ENCODE assay signal across 22 cellular contexts in the genomic region with DNA sequence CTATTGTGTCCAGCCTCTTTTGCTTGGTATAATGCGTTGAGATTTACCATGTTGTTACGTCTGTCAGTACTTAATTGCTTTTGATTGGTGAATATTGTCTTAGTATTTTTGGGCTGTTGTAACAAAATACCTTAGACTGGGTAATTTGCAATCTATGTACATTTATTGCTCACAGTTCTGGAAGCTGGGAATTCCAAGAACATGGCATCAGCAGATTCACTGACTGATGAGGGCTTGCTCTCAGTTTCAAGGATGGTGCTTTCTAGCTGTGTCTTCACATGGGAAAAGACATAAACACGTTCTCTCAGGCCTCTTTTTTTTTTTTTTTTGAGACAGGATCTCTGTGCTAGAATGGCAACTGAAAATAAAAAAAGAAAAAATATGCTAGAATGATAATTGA.
"Had no signal": no experiment of that assay in that cellular context is flagged by ENCODE, and none has a peak within 500 bp of the region (broad histone marks: within the 10 kb centered on the region; RNA-seq: fewer than 3 reads in every experiment).

No MANE protein-coding gene starts in this region.

- H3K4me3 ChIP-seq: gastrocnemius medialis, heart right ventricle, mucosa of descending colon, psoas muscle, right lobe of liver, suprapubic skin, thyroid gland, upper lobe of left lung, uterus had no signal

- DNase-seq: effector memory CD4-positive, alpha-beta T cell; gastrocnemius medialis; heart right ventricle; hypothalamus; kidney glomerular epithelial cell; mammary epithelial cell; mucosa of descending colon; naive thymus-derived CD8-positive, alpha-beta T cell; psoas muscle; retina; right lobe of liver; stimulated activated CD4-positive, alpha-beta T cell treated with anti-CD3 and anti-CD28 coated beads, Interleukin-4, amount 100 ng/mL, for 1 hour; stimulated activated CD8-positive, alpha-beta memory T cell treated with anti-CD3 and anti-CD28 coated beads, Interleukin-4, amount 100 ng/mL, for 48 hours; stimulated activated naive CD8-positive, alpha-beta T cell treated with anti-CD3 and anti-CD28 coated beads, Interleukin-15, Interleukin-2, amounts not matched to agents 100 U/mL and 50 U/mL, for 24 hours; thyroid gland; upper lobe of left lung; uterus had no signal

- H3K9me3 ChIP-seq: gastrocnemius medialis, heart right ventricle, mucosa of descending colon, neutrophil, psoas muscle, right lobe of liver, suprapubic skin, thyroid gland, upper lobe of left lung, uterus had no signal

- H3K27ac ChIP-seq: gastrocnemius medialis, heart right ventricle, neutrophil, psoas muscle, right lobe of liver, suprapubic skin, thyroid gland, upper lobe of left lung, uterus had no signal

- H3K36me3 ChIP-seq: gastrocnemius medialis, heart right ventricle, neutrophil, right lobe of liver, suprapubic skin, thyroid gland, upper lobe of left lung, uterus had no signal

- H3K4me1 ChIP-seq: right lobe of liver, uterus had no signal

- H3K27me3 ChIP-seq: gastrocnemius medialis, heart right ventricle, neutrophil, right lobe of liver, suprapubic skin, thyroid gland, upper lobe of left lung, uterus had no signal

- ATAC-seq: esophagus mucosa; gastrocnemius medialis; heart right ventricle; left lobe of liver; mucosa of descending colon; naive thymus-derived CD8-positive, alpha-beta T cell; psoas muscle; right lobe of liver; stimulated activated effector memory CD8-positive, alpha-beta T cell treated with anti-CD3 and anti-CD28 coated beads, Interleukin-12 subunit alpha, Interleukin-12 subunit beta, amount 100 ng/mL, for 72 hours; stimulated activated naive CD8-positive, alpha-beta T cell treated with anti-CD3 and anti-CD28 coated beads, Interleukin-15, Interleukin-2, amounts not matched to agents 100 U/mL and 50 U/mL, for 24 hours had no signal
